8 cellular contexts compared by ENCODE assay signal in the genomic region with DNA sequence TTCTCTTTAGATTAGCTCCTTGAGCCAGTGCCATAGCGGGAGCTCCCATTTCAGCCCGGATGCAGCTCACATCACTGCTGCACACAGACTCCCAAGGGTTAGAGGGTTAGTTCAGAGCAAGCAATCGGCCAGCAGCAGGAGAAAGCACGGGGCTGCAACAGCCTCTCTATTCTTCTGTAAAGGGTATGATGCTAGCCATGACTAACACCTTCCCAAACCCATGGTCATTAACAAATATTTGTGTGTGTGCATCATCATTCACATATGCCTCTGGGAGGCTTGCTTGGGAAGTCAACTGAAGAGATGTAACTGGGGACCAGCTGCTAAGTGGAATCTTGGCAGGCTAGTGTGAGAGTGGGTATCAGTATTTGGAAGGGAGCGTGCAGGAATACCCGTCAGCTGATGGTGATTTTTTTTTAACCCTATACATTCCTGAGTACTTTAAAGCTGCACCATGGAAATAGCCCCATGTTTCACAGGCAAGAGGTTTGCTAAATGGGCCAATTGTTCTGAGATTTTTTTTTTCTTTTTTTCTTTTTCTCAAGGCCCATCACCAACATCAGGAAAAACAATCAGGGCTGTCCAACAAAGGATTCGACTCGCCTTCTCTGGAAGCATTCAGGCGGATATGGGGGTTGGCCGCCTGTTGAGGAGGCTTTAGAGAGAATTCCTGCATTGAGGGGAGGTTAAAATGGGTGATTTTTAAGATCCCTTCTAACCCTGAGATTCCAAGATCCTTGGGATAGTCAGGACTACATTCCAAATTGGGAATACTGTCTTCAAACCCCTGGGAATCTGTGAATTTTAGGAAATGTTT. TPM values are rescaled to one million over a fixed set of nuclear protein-coding genes. Genes with fewer than 3 reads are reported as not detected.
A peak's percentile ranks its signal among the peaks of the same experiment; 100 is the strongest.
DNase-seq lines count a peak whose midpoint lies in the region; ATAC-seq and TF ChIP-seq lines count a peak whose summit lies in the region.

No MANE protein-coding gene starts in this region.

- DNase-seq in NCI-H2171 treated with DMSO at 0.1 percent for 48 hours (lab: John Stamatoyannopoulos, UW) = peak; percentile 68
- no peak for DNase-seq in NCI-H2171 (lab: John Stamatoyannopoulos, UW)
- no peak for DNase-seq in effector memory CD8-positive, alpha-beta T cell
- DNase-seq in left lung = peak in 1 of 2 donors; percentile 32
- no peak for DNase-seq in activated CD8-positive, alpha-beta T cell treated with anti-CD3 and anti-CD28 coated beads for 36 hours
- no peak for DNase-seq in colonic mucosa

- 40% methylated on average over 10 of the region's 10 CpGs for WGBS in urinary bladder

- H3K9me3 Mint-ChIP-seq in effector memory CD8-positive, alpha-beta T cell = no peaks in the 10 kb centered on the region
- no peaks in the 10 kb centered on the region for H3K9me3 Mint-ChIP-seq in activated CD8-positive, alpha-beta T cell treated with anti-CD3 and anti-CD28 coated beads for 36 hours

- peak overlapping the region; percentile 26 to 55 for H3K27ac ChIP-seq in left lung
- H3K27ac ChIP-seq in urinary bladder (ENCODE audit: low read depth) = peak overlapping the region; percentile 16
- no peak overlapping the region for H3K27ac ChIP-seq in colonic mucosa

- POLR2A ChIA-PET in activated CD8-positive, alpha-beta T cell treated with anti-CD3 and anti-CD28 coated beads for 36 hours (lab: Charles Lee) = no interaction called here

- H3K36me3 ChIP-seq in left lung = no peaks in the 10 kb centered on the region
- H3K36me3 ChIP-seq in urinary bladder (ENCODE audit: insufficient read depth) = peaks cover under 1% of the 10 kb centered on the region
- H3K36me3 ChIP-seq in colonic mucosa = no peaks in the 10 kb centered on the region

- peaks cover 22% of the 10 kb centered on the region for H3K36me3 Mint-ChIP-seq in effector memory CD8-positive, alpha-beta T cell (ENCODE audit: insufficient read depth)
- H3K36me3 Mint-ChIP-seq in activated CD8-positive, alpha-beta T cell treated with anti-CD3 and anti-CD28 coated beads for 36 hours (ENCODE audit: low read depth) = no peaks in the 10 kb centered on the region

- peaks cover 5 to 10% of the 10 kb centered on the region in 2 donors for H3K4me1 Mint-ChIP-seq in effector memory CD8-positive, alpha-beta T cell (ENCODE audit: low read depth in 2 of 2)
- peaks cover 16% of the 10 kb centered on the region for H3K4me1 Mint-ChIP-seq in activated CD8-positive, alpha-beta T cell treated with anti-CD3 and anti-CD28 coated beads for 36 hours (ENCODE audit: low read depth)

- no peak overlapping the region for H3K9ac ChIP-seq in colonic mucosa (ENCODE audit: low read depth in 2 of 2, low read length in 2 of 2)

- no peak for ATAC-seq in effector memory CD8-positive, alpha-beta T cell (replicated peaks)
- ATAC-seq in left lung = peak; percentile 83
- no peak for ATAC-seq in activated CD8-positive, alpha-beta T cell treated with anti-CD3 and anti-CD28 coated beads for 36 hours
- ATAC-seq in HG03095 (IDR thresholded peaks at IDR 0.05; ENCODE audit: unreplicated experiment) = no peak

- no peaks in the 10 kb centered on the region for H3K9me3 ChIP-seq in left lung
- no peaks in the 10 kb centered on the region for H3K9me3 ChIP-seq in colonic mucosa

- H3K4me3 ChIP-seq in left lung (no peak overlapping the region), urinary bladder (ENCODE audit: low read depth, low read length) (peak overlapping the region; percentile 11), colonic mucosa (no peak overlapping the region)

- H3K4me3 Mint-ChIP-seq in effector memory CD8-positive, alpha-beta T cell = no peak overlapping the region
- no peak overlapping the region for H3K4me3 Mint-ChIP-seq in activated CD8-positive, alpha-beta T cell treated with anti-CD3 and anti-CD28 coated beads for 36 hours

- no peaks in the 10 kb centered on the region for H3K27me3 ChIP-seq in left lung
- H3K27me3 ChIP-seq in colonic mucosa = no peaks in the 10 kb centered on the region

- intact Hi-C loops in left lung (cut with DNase I) = no loop called here
- intact Hi-C loops in activated CD8-positive, alpha-beta T cell treated with anti-CD3 and anti-CD28 coated beads for 36 hours (cut with micrococcal nuclease) = no loop called here
- intact Hi-C loops in colonic mucosa (cut with DNase I) = no loop called here

- no peak for TF ChIP-seq CTCF in left lung (IDR thresholded peaks at IDR 0.05)
- no peak for TF ChIP-seq CTCF in activated CD8-positive, alpha-beta T cell treated with anti-CD3 and anti-CD28 coated beads for 36 hours (IDR thresholded peaks at IDR 0.05)
- TF ChIP-seq CTCF in colonic mucosa (IDR thresholded peaks at IDR 0.05) = no peak

- H3K27ac Mint-ChIP-seq in effector memory CD8-positive, alpha-beta T cell = peak overlapping the region; percentile 36 to 81
- no peak overlapping the region for H3K27ac Mint-ChIP-seq in activated CD8-positive, alpha-beta T cell treated with anti-CD3 and anti-CD28 coated beads for 36 hours

- CTCF ChIA-PET in activated CD8-positive, alpha-beta T cell treated with anti-CD3 and anti-CD28 coated beads for 36 hours (lab: Charles Lee) = no interaction called here

- H3K27me3 Mint-ChIP-seq in effector memory CD8-positive, alpha-beta T cell = no peaks in the 10 kb centered on the region
- no peaks in the 10 kb centered on the region for H3K27me3 Mint-ChIP-seq in activated CD8-positive, alpha-beta T cell treated with anti-CD3 and anti-CD28 coated beads for 36 hours

- H3K4me1 ChIP-seq in left lung = no peaks in the 10 kb centered on the region
- H3K4me1 ChIP-seq in urinary bladder (ENCODE audit: insufficient read depth) = no peaks in the 10 kb centered on the region
- H3K4me1 ChIP-seq in colonic mucosa = no peaks in the 10 kb centered on the region

RNA-seq across cellular contexts. Expression of gene CCDC89, which starts 33.2 kb away (rescaled TPM):
- total RNA-seq in left lung (1 to 10 TPM; 1.5 to 2.5 TPM), urinary bladder (4.1 TPM), colonic mucosa (1 to 10 TPM; 1.4 to 1.7 TPM)
- 2.3 TPM for polyA plus RNA-seq in urinary bladder
- total RNA-seq in activated CD8-positive, alpha-beta T cell treated with anti-CD3 and anti-CD28 coated beads for 36 hours = under 1 TPM in 1 of 2 experiments, not detected in 1; 0.36 TPM

RNA-seq across cellular contexts. Expression of gene CREBZF, which starts 54.3 kb away (rescaled TPM):
- total RNA-seq in left lung (10 to 100 TPM; 30.2 to 35.6 TPM), urinary bladder (94.0 TPM), colonic mucosa (10 to 100 TPM; 35.4 to 44.6 TPM)
- 32.7 TPM for polyA plus RNA-seq in urinary bladder
- total RNA-seq in activated CD8-positive, alpha-beta T cell treated with anti-CD3 and anti-CD28 coated beads for 36 hours = 10 to 100 TPM; 44.8 to 46.5 TPM
